1 cellular context compared by ENCODE assay signal in genomic region chr4:89419121-89419695, GRCh38.
TF ChIP-seq lines count a peak whose summit lies in the region.

No MANE protein-coding gene starts in this region.

TF ChIP-seq in WTC11, 78 proteins besides CTCF, POLR2A, EP300 and RAD21 (continued from another document):
- no peak for TF ChIP-seq AFF4 (CRISPR knock-in tag; IDR thresholded peaks at IDR 0.05; ENCODE audit: borderline replicate concordance)
- TF ChIP-seq MXD4 (CRISPR knock-in tag; IDR thresholded peaks at IDR 0.05; ENCODE audit: borderline replicate concordance): no peak
- TF ChIP-seq ATF2 (CRISPR knock-in tag; IDR thresholded peaks at IDR 0.05; ENCODE audit: borderline replicate concordance, low read depth): no peak
- no peak for TF ChIP-seq IRF2 (CRISPR knock-in tag; IDR thresholded peaks at IDR 0.05; ENCODE audit: borderline replicate concordance, low read depth)
- TF ChIP-seq PRRX2 (CRISPR knock-in tag; IDR thresholded peaks at IDR 0.05): no peak
- no peak for TF ChIP-seq FOXK1 (CRISPR knock-in tag; IDR thresholded peaks at IDR 0.05)
- no peak for TF ChIP-seq GABPB1 (CRISPR knock-in tag; IDR thresholded peaks at IDR 0.05)
- TF ChIP-seq RORB (CRISPR knock-in tag; IDR thresholded peaks at IDR 0.05): no peak
